ENCODE assay signal across 9 cellular contexts in genomic region chr16:9297437-9298113, GRCh38.
DNase-seq lines count a peak whose midpoint lies in the region; TF ChIP-seq lines count a peak whose summit lies in the region.
"Had no signal": no experiment of that assay in that cellular context is flagged by ENCODE, and none has a peak within 500 bp of the region (broad histone marks: within the 10 kb centered on the region; RNA-seq: fewer than 3 reads in every experiment).

No MANE protein-coding gene starts in this region.

- H3K27ac ChIP-seq in endodermal cell (ENCODE audit: low read depth, low read length) (no peak overlapping the region), osteoblast (ENCODE audit: low read depth, low read length) (no peak overlapping the region), mesenchymal stem cell (ENCODE audit: low read length, poor library complexity, severe bottlenecking) (no peak overlapping the region)

- no peak overlapping the region for H4K8ac ChIP-seq in mesenchymal stem cell (ENCODE audit: low read length)

- H2BK15ac ChIP-seq in mesenchymal stem cell (ENCODE audit: low read depth, poor library complexity, severe bottlenecking), result no peak overlapping the region

- no peak overlapping the region for H3K4me3 Mint-ChIP-seq in endodermal cell

- H3K27me3 Mint-ChIP-seq in endodermal cell (ENCODE audit: insufficient read depth), result peaks cover 5% of the 10 kb centered on the region

- no peak overlapping the region for H3K4ac ChIP-seq in mesenchymal stem cell (ENCODE audit: low read depth in 1 of 2, low read length in 2 of 2)

- H2AFZ ChIP-seq in osteoblast (ENCODE audit: low read length) (no peak overlapping the region), mesenchymal stem cell (ENCODE audit: low read depth, low read length) (no peak overlapping the region)

- no peak overlapping the region for H3K9ac ChIP-seq in endodermal cell (ENCODE audit: extremely low read depth, low read length, poor library complexity, severe bottlenecking)
- H3K9ac ChIP-seq in mesenchymal stem cell (ENCODE audit: low read length), result no peak overlapping the region

- 57% methylated on average over 11 of the region's 12 CpGs for WGBS in endodermal cell (ENCODE audit: insufficient coverage in 1 of 2, insufficient read length in 1 of 2), 2 experiments
- WGBS in mesenchymal stem cell, result 50% methylated on average over 10 of the region's 12 CpGs

- H3K4me1 Mint-ChIP-seq in endodermal cell, result no peaks in the 10 kb centered on the region
- H3K4me1 Mint-ChIP-seq: IgD-negative memory B cell had no signal

- H3K9me3 ChIP-seq in endodermal cell (ENCODE audit: control insufficient read depth, low read length) (no peaks in the 10 kb centered on the region), osteoblast (ENCODE audit: low read depth, low read length) (no peaks in the 10 kb centered on the region), mesenchymal stem cell (ENCODE audit: control insufficient read depth, low read length) (no peaks in the 10 kb centered on the region)

- H3K4me1 ChIP-seq in endodermal cell (ENCODE audit: control insufficient read depth, insufficient read depth, low read length) (no peaks in the 10 kb centered on the region), osteoblast (ENCODE audit: insufficient read depth, low read length) (no peaks in the 10 kb centered on the region), mesenchymal stem cell (ENCODE audit: control insufficient read depth, insufficient read depth, low read depth, low read length) (no peaks in the 10 kb centered on the region)

- H3K4me3 ChIP-seq in endodermal cell (ENCODE audit: low read length) (no peak overlapping the region), osteoblast (ENCODE audit: insufficient read depth, low read length) (no peak overlapping the region), mesenchymal stem cell (ENCODE audit: insufficient read depth in 1 of 2, low read depth in 1 of 2, low read length in 2 of 2) (no peak overlapping the region)

- H3K14ac ChIP-seq in mesenchymal stem cell (ENCODE audit: low read length in 2 of 2), result no peak overlapping the region

- no peak overlapping the region for H4K91ac ChIP-seq in mesenchymal stem cell (ENCODE audit: low read length)

- no peaks in the 10 kb centered on the region for H3K79me2 ChIP-seq in osteoblast (ENCODE audit: insufficient read depth, low read length)

- H3K79me1 ChIP-seq in mesenchymal stem cell (replicated peaks; ENCODE audit: low read length, poor library complexity, severe bottlenecking), result no peaks in the 10 kb centered on the region

- H3K36me3 Mint-ChIP-seq in endodermal cell (ENCODE audit: low read depth), result no peaks in the 10 kb centered on the region
- H3K36me3 Mint-ChIP-seq: IgD-negative memory B cell had no signal

- TF ChIP-seq CTCF in endodermal cell (conservative IDR thresholded peaks at IDR 0.05) (peak; percentile 87), osteoblast (IDR thresholded peaks at IDR 0.05; ENCODE audit: extremely low read depth, low read depth, low read length) (peak; percentile 16)

- no peak overlapping the region for H3K23ac ChIP-seq in mesenchymal stem cell (ENCODE audit: low read length in 2 of 2)

- no peak overlapping the region for H2AK5ac ChIP-seq in mesenchymal stem cell (ENCODE audit: low read length, severe bottlenecking)

- H4K20me1 ChIP-seq in osteoblast (ENCODE audit: insufficient read depth, low read length), result no peaks in the 10 kb centered on the region

- H3K18ac ChIP-seq in mesenchymal stem cell (ENCODE audit: low read depth in 1 of 2, low read length in 2 of 2), result no peak overlapping the region

- H3K27me3 ChIP-seq in endodermal cell (ENCODE audit: control insufficient read depth, insufficient read depth, low read length, poor library complexity, severe bottlenecking) (no peaks in the 10 kb centered on the region), osteoblast (ENCODE audit: insufficient read depth, low read length) (no peaks in the 10 kb centered on the region), mesenchymal stem cell (ENCODE audit: control insufficient read depth in 1 of 2, insufficient read depth in 1 of 2, low read length in 2 of 2) (no peaks in the 10 kb centered on the region)

- DNase-seq in ELF-1 (ENCODE audit: low read depth, low spot score) (peak; percentile 62), LoVo (ENCODE audit: low spot score) (peak; percentile 53), endodermal cell (peak; percentile 87), osteoblast (ENCODE audit: insufficient read length, low spot score, missing footprints) (no peak), OCI-M1 (lab: John Stamatoyannopoulos, UW) (no peak), mesenchymal stem cell (no peak), NCI-H1048 (lab: John Stamatoyannopoulos, UW) (no peak)
- DNase-seq in stimulated activated CD4-positive, alpha-beta T cell treated with anti-CD3 and anti-CD28 coated beads, Interleukin-4, amount 100 ng/mL, for 1 hour, result no peak

- H2BK120ac ChIP-seq in mesenchymal stem cell (ENCODE audit: low read depth, low read length), result no peak overlapping the region

- H3K9me3 Mint-ChIP-seq in endodermal cell, result peaks cover 3% of the 10 kb centered on the region

- H3K27ac Mint-ChIP-seq in endodermal cell, result no peak overlapping the region
- H3K27ac Mint-ChIP-seq: IgD-negative memory B cell had no signal

- no peak overlapping the region for H3K4me2 ChIP-seq in osteoblast (ENCODE audit: insufficient read depth, low read length)
- H3K4me2 ChIP-seq in mesenchymal stem cell (ENCODE audit: low read length, poor library complexity, severe bottlenecking), result no peak overlapping the region

- H2BK12ac ChIP-seq in mesenchymal stem cell (ENCODE audit: low read length in 2 of 2), result no peak overlapping the region

- H2BK5ac ChIP-seq in mesenchymal stem cell (ENCODE audit: low read depth, low read length, poor library complexity, severe bottlenecking), result no peak overlapping the region

- no peaks in the 10 kb centered on the region for H3K36me3 ChIP-seq in endodermal cell (ENCODE audit: control insufficient read depth, insufficient read depth, low read length)
- H3K36me3 ChIP-seq in osteoblast (ENCODE audit: insufficient read depth, low read length), result no peaks in the 10 kb centered on the region
- H3K36me3 ChIP-seq in mesenchymal stem cell (ENCODE audit: control insufficient read depth in 1 of 2, insufficient read depth in 2 of 2, low read depth in 1 of 2, low read length in 2 of 2), result no peaks in the 10 kb centered on the region

Comparison
In these comparisons a context has a peak if more than half of its experiments do, and no peak if none do; other contexts are left out.
1. DNase-seq: peak in ELF-1 (single experiment), LoVo (single experiment) and endodermal cell (single experiment); none in osteoblast (single experiment), OCI-M1 (single experiment), mesenchymal stem cell (single experiment), NCI-H1048 (single experiment) and stimulated activated CD4-positive, alpha-beta T cell treated with anti-CD3 and anti-CD28 coated beads, Interleukin-4, amount 100 ng/mL, for 1 hour (single experiment).